In genomic region chr18:8608795-8609673, GRCh38 we compare ENCODE assay signal across 8 cellular contexts. TPM values are rescaled to one million over a fixed set of nuclear protein-coding genes. Genes with fewer than 3 reads are reported as not detected.
DNase-seq lines count a peak whose midpoint lies in the region; ATAC-seq and TF ChIP-seq lines count a peak whose summit lies in the region.

RAB12 (plus strand) TSS chr18:8609437; CDS start chr18:8609440, 3 bp downstream.

- intact Hi-C loops in OCI-LY7 (cut with micrococcal nuclease; ENCODE audit: unreplicated experiment) = no loop called here

- peaks cover 3 to 8% of the 10 kb centered on the region in 2 donors for H3K27me3 Mint-ChIP-seq in CD8-positive, alpha-beta memory T cell

- H2AFZ ChIP-seq in OCI-LY7 (ENCODE audit: low read length) = peak within 1 kb of the TSS; percentile 93

- peak within 1 kb of the TSS; percentile 97 for H3K4me2 ChIP-seq in OCI-LY7 (ENCODE audit: low read length)

- peak; percentile 59 for TF ChIP-seq CTCF in OCI-LY7 (conservative IDR thresholded peaks at IDR 0.05; ENCODE audit: low read length)

- H3K9me3 ChIP-seq in CD8-positive, alpha-beta memory T cell (ENCODE audit: low read length) = no peaks in the 10 kb centered on the region
- H3K9me3 ChIP-seq in HUES64 (ENCODE audit: insufficient read depth, low read depth, low read length) (no peaks in the 10 kb centered on the region), OCI-LY7 (ENCODE audit: low read length) (no peaks in the 10 kb centered on the region), mucosa of rectum (ENCODE audit: control insufficient read depth in 2 of 2, low read length in 2 of 2) (no peaks in the 10 kb centered on the region)

- H3K36me3 Mint-ChIP-seq in CD8-positive, alpha-beta memory T cell = peaks cover 0 to 13% (median 2%) of the 10 kb centered on the region in 3 donors

- H3K36me3 ChIP-seq in CD8-positive, alpha-beta memory T cell (ENCODE audit: insufficient read depth, low read length) = no peaks in the 10 kb centered on the region
- peaks cover 13% of the 10 kb centered on the region for H3K36me3 ChIP-seq in HUES64 (ENCODE audit: insufficient read depth, low read length)
- peaks cover 33% of the 10 kb centered on the region for H3K36me3 ChIP-seq in OCI-LY7 (ENCODE audit: insufficient read depth, low read length)
- H3K36me3 ChIP-seq in mucosa of rectum (ENCODE audit: control insufficient read depth in 2 of 2, insufficient read depth in 2 of 2, low read length in 2 of 2) = no peaks in the 10 kb centered on the region

- H3K4me1 ChIP-seq in CD8-positive, alpha-beta memory T cell (ENCODE audit: insufficient read depth, low read length) = peaks cover 32% of the 10 kb centered on the region
- peaks cover 44% of the 10 kb centered on the region for H3K4me1 ChIP-seq in HUES64 (ENCODE audit: insufficient read depth, low read length)
- H3K4me1 ChIP-seq in OCI-LY7 (ENCODE audit: insufficient read depth, low read length, poor library complexity, severe bottlenecking) = peaks cover 58% of the 10 kb centered on the region
- H3K4me1 ChIP-seq in mucosa of rectum (ENCODE audit: control insufficient read depth in 2 of 2, insufficient read depth in 2 of 2, low read length in 2 of 2) = peaks cover 8 to 12% of the 10 kb centered on the region in 2 donors

- peaks cover 50 to 58% (median 55%) of the 10 kb centered on the region in 3 donors for H3K4me1 Mint-ChIP-seq in CD8-positive, alpha-beta memory T cell

- peak within 1 kb of the TSS; percentile 68 for H3K27ac ChIP-seq in CD8-positive, alpha-beta memory T cell (ENCODE audit: low read depth, low read length)
- H3K27ac ChIP-seq in HUES64 (ENCODE audit: low read depth, low read length) (peak within 1 kb of the TSS; percentile 62), OCI-LY7 (ENCODE audit: low read depth, low read length, poor library complexity, severe bottlenecking) (peak within 1 kb of the TSS; percentile 76), epithelial cell of prostate (peak within 1 kb of the TSS; percentile 30), mucosa of rectum (ENCODE audit: low read depth in 2 of 2, low read length in 2 of 2) (peak within 1 kb of the TSS; percentile 54 to 65)

- CTCF ChIA-PET in CD8-positive, alpha-beta memory T cell (lab: Charles Lee) = interaction anchor here (1.2 kb wide), 1 partner anchor 9 kb away, joined by 11 read pairs; no protein-coding TSS in a partner anchor
- CTCF ChIA-PET in OCI-LY7 (lab: Charles Lee; ENCODE audit: unreplicated experiment) = interaction anchor here (0.8 kb wide), 1 partner anchor 22 kb away, joined by 3 read pairs; no protein-coding TSS in a partner anchor

- peak within 1 kb of the TSS; percentile 84 for H3K9ac ChIP-seq in HUES64 (ENCODE audit: low read depth, low read length)
- H3K9ac ChIP-seq in mucosa of rectum (ENCODE audit: low read depth in 1 of 2, low read length in 2 of 2) = peak within 1 kb of the TSS; percentile 75 to 78

- peak; percentile 84 to 90 (median 84) for DNase-seq in CD8-positive, alpha-beta memory T cell
- DNase-seq in OCI-LY7 (ENCODE audit: low spot score) (peak; percentile 91), activated T-cell treated with anti-CD3 and anti-CD28 coated beads for 24 hours (ENCODE audit: low read depth) (peak; percentile 81), epithelial cell of prostate (ENCODE audit: low read depth, low spot score) (peak; percentile 54)
- peak; percentile 65 to 72 for DNase-seq in stimulated activated CD8-positive, alpha-beta memory T cell treated with anti-CD3 and anti-CD28 coated beads, Interleukin-4, amount 100 ng/mL, for 4 hours (ENCODE audit: low read depth in 2 of 2, low spot score in 1 of 2)

- POLR2A ChIA-PET in CD8-positive, alpha-beta memory T cell (lab: Charles Lee) = interaction anchor here (0.5 to 1.2 kb wide), 3 partner anchors 14 to 1305 kb away, joined by 3 to 6 read pairs (median 6); partner anchors contain the start of gene VAPA
- POLR2A ChIA-PET in OCI-LY7 (lab: Charles Lee) = interaction anchor here (0.5 kb wide), 1 partner anchor 52 kb away, joined by 4 read pairs; no protein-coding TSS in a partner anchor

- no TSS peak for BruUV-seq in OCI-LY7 (replicated peaks; lab: Mats Ljungman, UMichigan)

- 2% methylated on average over 98 of the region's 98 CpGs for WGBS in HUES64

- H3K4me3 Mint-ChIP-seq in CD8-positive, alpha-beta memory T cell = peak within 1 kb of the TSS; percentile 89 to 97 (median 93)

- H3K9me2 ChIP-seq in OCI-LY7 (ENCODE audit: insufficient read depth, low read length) = no peaks in the 10 kb centered on the region

- H3K27ac Mint-ChIP-seq in CD8-positive, alpha-beta memory T cell = peak within 1 kb of the TSS; percentile 84 to 97 (median 94)

- H3K4me3 ChIP-seq in CD8-positive, alpha-beta memory T cell (ENCODE audit: low read length) = peak within 1 kb of the TSS; percentile 75
- H3K4me3 ChIP-seq in HUES64 (ENCODE audit: low read length) (peak within 1 kb of the TSS; percentile 93), OCI-LY7 (ENCODE audit: low read depth, low read length, poor library complexity, severe bottlenecking) (peak within 1 kb of the TSS; percentile 89), mucosa of rectum (ENCODE audit: low read length in 2 of 2) (peak within 1 kb of the TSS; percentile 80 to 81)

- no peaks in the 10 kb centered on the region for H3K9me3 Mint-ChIP-seq in CD8-positive, alpha-beta memory T cell

- peaks cover 3% of the 10 kb centered on the region for H3K27me3 ChIP-seq in CD8-positive, alpha-beta memory T cell (ENCODE audit: insufficient read depth, low read length, poor library complexity, severe bottlenecking)
- H3K27me3 ChIP-seq in HUES64 (ENCODE audit: insufficient read depth, low read length) = peaks cover 15% of the 10 kb centered on the region
- peaks cover 0 to 2% of the 10 kb centered on the region in 2 donors for H3K27me3 ChIP-seq in mucosa of rectum (ENCODE audit: control insufficient read depth in 2 of 2, insufficient read depth in 2 of 2, low read length in 2 of 2)

- H4K20me1 ChIP-seq in OCI-LY7 (ENCODE audit: insufficient read depth, low read length) = peaks cover 37% of the 10 kb centered on the region

- ATAC-seq in GM21367 (IDR thresholded peaks at IDR 0.05; ENCODE audit: unreplicated experiment) = peak; percentile 35

- H3K79me2 ChIP-seq in OCI-LY7 (ENCODE audit: insufficient read depth, low read depth, low read length) = peaks cover 44% of the 10 kb centered on the region

RNA-seq across cellular contexts. Expression of gene RAB12, which starts in this region (rescaled TPM):
- total RNA-seq in CD8-positive, alpha-beta memory T cell = 10 to 100 TPM; 15.0 to 15.3 TPM
- polyA plus RNA-seq in CD8-positive, alpha-beta memory T cell = 0.24 TPM
- 31.4 TPM for polyA plus RNA-seq in HUES64 (2013, experiment 1 of 2)
- polyA plus RNA-seq in HUES64 (2013, experiment 2 of 2) = 36.5 TPM
- 28.8 and 34.0 TPM in 2 replicates for total RNA-seq in OCI-LY7 (2014; rRNA removed; shearing (Covaris generic))
- total RNA-seq in OCI-LY7 (2022) = 20.6 and 29.9 TPM in 2 replicates

Comparison
In these comparisons a context has a peak if more than half of its experiments do, and no peak if none do; other contexts are left out.
1. Peak in every context shown above with its lines: DNase-seq, ATAC-seq, H3K4me3 ChIP-seq and H3K27ac ChIP-seq.